Comparison of ENCODE assay signal across 23 cellular contexts in the genomic region with DNA sequence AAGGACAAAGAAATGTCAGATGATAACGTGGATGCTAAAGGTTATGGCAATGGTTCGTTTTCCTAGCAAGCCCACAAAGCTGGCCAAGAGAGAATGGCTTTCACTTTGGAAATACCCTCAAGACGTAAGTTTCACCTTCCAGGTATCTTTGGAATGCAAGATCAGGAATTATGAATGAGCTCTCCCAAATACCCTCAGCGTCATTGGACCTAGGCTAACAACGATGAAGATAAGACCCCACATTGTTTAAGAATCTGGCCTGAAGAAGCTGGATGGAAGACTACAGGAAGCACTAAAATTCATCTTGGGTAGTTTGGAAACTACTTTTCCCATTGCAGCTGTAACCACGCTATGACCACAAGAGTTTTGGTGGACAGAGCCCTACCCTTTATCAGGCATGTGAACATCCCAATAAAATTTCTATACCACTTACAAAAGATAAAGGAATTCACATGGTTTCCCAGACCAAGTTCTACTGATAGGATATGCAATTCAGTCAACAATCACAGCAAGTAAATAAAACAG.
"Had no signal": no experiment of that assay in that cellular context is flagged by ENCODE, and none has a peak within 500 bp of the region (broad histone marks: within the 10 kb centered on the region; RNA-seq: fewer than 3 reads in every experiment).

No MANE protein-coding gene starts in this region.

- H3K4me3 ChIP-seq: dorsolateral prefrontal cortex, esophagus squamous epithelium, heart left ventricle, left ventricle myocardium inferior, pancreas, psoas muscle, tibial artery had no signal

- H3K27me3 ChIP-seq: esophagus squamous epithelium, heart left ventricle, neutrophil, pancreas, tibial artery had no signal

- H3K9me3 ChIP-seq: esophagus squamous epithelium, heart left ventricle, left ventricle myocardium inferior, neutrophil, pancreas, psoas muscle, tibial artery had no signal

- H3K36me3 ChIP-seq: esophagus squamous epithelium, heart left ventricle, left ventricle myocardium inferior, neutrophil, pancreas, tibial artery, WERI-Rb-1 had no signal

- DNase-seq: activated CD4-positive, alpha-beta T cell treated with anti-CD3 and anti-CD28 coated beads, Interleukin-2, amount 10 ng/mL, durations not matched to agents 7 days and 5 days; activated CD4-positive, CD25-positive, alpha-beta regulatory T cell treated with anti-CD3 and anti-CD28 coated beads, Interleukin-2, amount 50 U/mL, for 72 hours; activated CD8-positive, alpha-beta memory T cell treated with anti-CD3 and anti-CD28 coated beads, Interleukin-2, amount 10 ng/mL, durations not matched to agents 7 days and 5 days; activated CD8-positive, alpha-beta T cell treated with anti-CD3 and anti-CD28 coated beads for 36 hours; activated effector memory CD4-positive, alpha-beta T cell treated with anti-CD3 and anti-CD28 coated beads, Interleukin-2, amount 50 U/mL, for 16 hours; activated naive CD4-positive, alpha-beta T cell treated with anti-CD3 and anti-CD28 coated beads, Interleukin-2, amount 10 ng/mL, durations not matched to agents 7 days and 5 days; activated T-cell treated with anti-CD3 and anti-CD28 coated beads for 4 hours; central memory CD4-positive, alpha-beta T cell; dorsolateral prefrontal cortex; effector memory CD8-positive, alpha-beta T cell; esophagus squamous epithelium; heart left ventricle; left ventricle myocardium inferior; midbrain; pancreas; psoas muscle; right cardiac atrium; stimulated activated CD4-positive, alpha-beta T cell treated with anti-CD3 and anti-CD28 coated beads, Interleukin-12 subunit alpha, Interleukin-12 subunit beta, amount 100 ng/mL, for 4 hours; T-cell; tibial artery; WERI-Rb-1 had no signal

- ATAC-seq: activated CD8-positive, alpha-beta memory T cell treated with anti-CD3 and anti-CD28 coated beads, Interleukin-2, amount 10 ng/mL, durations not matched to agents 7 days and 5 days; activated CD8-positive, alpha-beta T cell treated with anti-CD3 and anti-CD28 coated beads for 36 hours; effector memory CD8-positive, alpha-beta T cell; heart left ventricle; natural killer cell treated with Interleukin-12 subunit alpha and Interleukin-12 subunit beta and Interleukin-15 and Interleukin-18, amount 100 ng/mL, for 72 hours; pancreas; psoas muscle; right cardiac atrium; T-cell had no signal

- H3K4me1 ChIP-seq: esophagus squamous epithelium, heart left ventricle, left ventricle myocardium inferior, pancreas, psoas muscle had no signal

- H3K27ac ChIP-seq: dorsolateral prefrontal cortex, esophagus squamous epithelium, heart left ventricle, left ventricle myocardium inferior, neutrophil, pancreas, psoas muscle, tibial artery, WERI-Rb-1 had no signal
